16 cellular contexts compared by ENCODE assay signal in genomic region chr4:74545488-74545887, GRCh38.
DNase-seq lines count a peak whose midpoint lies in the region; ATAC-seq and TF ChIP-seq lines count a peak whose summit lies in the region.
"Had no signal": no experiment of that assay in that cellular context is flagged by ENCODE, and none has a peak within 500 bp of the region (broad histone marks: within the 10 kb centered on the region; RNA-seq: fewer than 3 reads in every experiment).

No MANE protein-coding gene starts in this region.

- H3K27ac ChIP-seq in heart right ventricle: no peak overlapping the region
- no peak overlapping the region for H3K27ac ChIP-seq in thyroid gland
- H3K27ac ChIP-seq: 22Rv1 had no signal

- peak; percentile 55 for DNase-seq in Right ventricle myocardium inferior (ENCODE audit: missing footprints)
- DNase-seq in heart right ventricle: no peak
- peak; percentile 41 for DNase-seq in astrocyte of the hippocampus (ENCODE audit: low read depth, low spot score)
- peak; percentile 53 for DNase-seq in glomerular visceral epithelial cell (ENCODE audit: extremely low spot score)
- peak; percentile 6 to 11 for DNase-seq in thyroid gland
- DNase-seq in NCI-H524 (lab: John Stamatoyannopoulos, UW): no peak
- DNase-seq in stimulated activated CD4-positive, alpha-beta T cell treated with anti-CD3 and anti-CD28 coated beads, Interleukin-2, amount 100 ng/mL, for 24 hours: no peak
- no peak for DNase-seq in epidermal melanocyte (ENCODE audit: insufficient read length, low spot score)
- DNase-seq: activated CD4-positive, CD25-positive, alpha-beta regulatory T cell treated with anti-CD3 and anti-CD28 coated beads, Interleukin-2, amount 50 U/mL, for 72 hours; activated CD8-positive, alpha-beta memory T cell treated with anti-CD3 and anti-CD28 coated beads, Interleukin-2, amount 50 U/mL, for 4 hours; activated naive CD4-positive, alpha-beta T cell treated with anti-CD3 and anti-CD28 coated beads, Interleukin-2, amount 50 U/mL, for 16 hours; COR-L47; HFFc6; MV-4-11; sigmoid colon had no signal

- intact Hi-C loops in Right ventricle myocardium inferior (cut with DNase I): no loop called here
- intact Hi-C loops in heart right ventricle (cut with DNase I): loop anchor here in 3 of 10 donors (10.0 kb wide), 3 partner anchors 49 to 129 kb away; no protein-coding TSS in a partner anchor
- intact Hi-C loops in thyroid gland (cut with DNase I): no loop called here

- WGBS in heart right ventricle, 2 donors: 93 to 95% methylated on average over 1 of the region's 1 CpG
- WGBS in thyroid gland, 2 donors: 91 to 99% methylated on average over 1 of the region's 1 CpG

- H3K36me3 ChIP-seq in heart right ventricle (no peaks in the 10 kb centered on the region), thyroid gland (no peaks in the 10 kb centered on the region)
- H3K36me3 ChIP-seq: sigmoid colon had no signal

- no peak for ATAC-seq in Right ventricle myocardium inferior
- no peak for ATAC-seq in heart right ventricle

- H3K9me3 ChIP-seq in heart right ventricle: no peaks in the 10 kb centered on the region
- no peaks in the 10 kb centered on the region for H3K9me3 ChIP-seq in thyroid gland
- H3K9me3 ChIP-seq: sigmoid colon had no signal

- TF ChIP-seq CTCF in heart right ventricle (IDR thresholded peaks at IDR 0.05) (no peak), thyroid gland (IDR thresholded peaks at IDR 0.05) (no peak)

- H3K4me1 ChIP-seq in heart right ventricle: peaks cover 0 to 35% (median 5%) of the 10 kb centered on the region in 9 donors
- no peaks in the 10 kb centered on the region for H3K4me1 ChIP-seq in thyroid gland

- H3K27me3 ChIP-seq in heart right ventricle (no peaks in the 10 kb centered on the region), thyroid gland (no peaks in the 10 kb centered on the region)
- H3K27me3 ChIP-seq: sigmoid colon had no signal

- no peak for TF ChIP-seq POLR2A in thyroid gland (IDR thresholded peaks at IDR 0.05)

- H3K4me3 ChIP-seq in heart right ventricle (no peak overlapping the region), thyroid gland (replicated peaks in 1 of 3) (no peak overlapping the region)
- H3K4me3 ChIP-seq: sigmoid colon had no signal

Comparison
In these comparisons a context has a peak if more than half of its experiments do, and no peak if none do; other contexts are left out.
1. DNase-seq: peak in Right ventricle myocardium inferior (single experiment), astrocyte of the hippocampus (single experiment), glomerular visceral epithelial cell (single experiment) and thyroid gland (2 of 2); none in heart right ventricle (0 of 2), NCI-H524 (0 of 2), stimulated activated CD4-positive, alpha-beta T cell treated with anti-CD3 and anti-CD28 coated beads, Interleukin-2, amount 100 ng/mL, for 24 hours (0 of 2) and epidermal melanocyte (single experiment).